ENCODE assay signal across 16 cellular contexts in the genomic region with DNA sequence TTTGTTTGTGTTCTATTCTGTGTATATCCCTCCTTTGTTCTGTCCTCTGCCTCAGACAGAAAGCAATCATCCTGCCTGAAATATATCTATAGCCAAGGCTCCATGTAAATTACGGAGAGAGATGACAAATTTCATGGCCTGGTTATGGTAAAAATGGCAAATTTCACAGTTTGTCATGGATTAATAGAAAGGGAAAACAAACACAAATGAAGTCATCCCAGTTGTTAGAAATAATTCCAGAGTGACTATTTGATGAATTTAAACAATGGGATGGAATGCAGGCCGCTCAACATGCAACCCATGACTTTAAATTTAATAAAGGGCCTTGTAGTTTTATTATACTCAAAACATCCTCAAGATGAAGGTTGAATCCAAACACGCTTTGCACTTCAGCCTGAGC.
"Had no signal": no experiment of that assay in that cellular context is flagged by ENCODE, and none has a peak within 500 bp of the region (broad histone marks: within the 10 kb centered on the region; RNA-seq: fewer than 3 reads in every experiment).

No MANE protein-coding gene starts in this region.

- ATAC-seq: activated T-cell treated with anti-CD3 and anti-CD28 coated beads, Interleukin-2, amount 50 U/mL, for 4 hours; stimulated activated naive B cell treated with anti-CD40 and anti-IgM and Interleukin-4, amounts not matched to agents 10 μg/mL and 1 μg/mL and 100 μg/mL, for 72 hours; T-cell had no signal

- H3K4me3 ChIP-seq: heart right ventricle, left lung, spleen, transverse colon had no signal

- H3K27ac ChIP-seq: left lung, spleen, transverse colon, VCaP had no signal

- H3K4me1 Mint-ChIP-seq: memory B cell; stimulated activated naive B cell treated with anti-CD40 and anti-IgM and Interleukin-4, amounts not matched to agents 10 μg/mL and 1 μg/mL and 100 μg/mL, for 72 hours; T-cell had no signal

- H3K27me3 Mint-ChIP-seq: activated CD4-positive, alpha-beta memory T cell treated with anti-CD3 and anti-CD28 coated beads for 36 hours; activated naive CD8-positive, alpha-beta T cell had no signal

- H3K27me3 ChIP-seq: heart right ventricle, left lung, spleen, transverse colon had no signal

- H3K36me3 Mint-ChIP-seq: activated CD4-positive, alpha-beta memory T cell treated with anti-CD3 and anti-CD28 coated beads for 36 hours; activated naive CD8-positive, alpha-beta T cell; memory B cell; stimulated activated naive B cell treated with anti-CD40 and anti-IgM and Interleukin-4, amounts not matched to agents 10 μg/mL and 1 μg/mL and 100 μg/mL, for 72 hours; T-cell had no signal

- H3K4me1 ChIP-seq: heart right ventricle, spleen, transverse colon had no signal

- H3K36me3 ChIP-seq: heart right ventricle, left lung, spleen, transverse colon had no signal

- H3K9me3 ChIP-seq: left lung, transverse colon had no signal

- H3K4me3 Mint-ChIP-seq: activated CD4-positive, alpha-beta memory T cell treated with anti-CD3 and anti-CD28 coated beads for 36 hours; activated naive CD8-positive, alpha-beta T cell; activated T-cell treated with anti-CD3 and anti-CD28 coated beads, Interleukin-2, amount 50 U/mL, for 4 hours; memory B cell; stimulated activated naive B cell treated with anti-CD40 and anti-IgM and Interleukin-4, amounts not matched to agents 10 μg/mL and 1 μg/mL and 100 μg/mL, for 72 hours; T-cell had no signal

- H3K27ac Mint-ChIP-seq: activated CD4-positive, alpha-beta memory T cell treated with anti-CD3 and anti-CD28 coated beads for 36 hours; activated naive CD8-positive, alpha-beta T cell; memory B cell; stimulated activated naive B cell treated with anti-CD40 and anti-IgM and Interleukin-4, amounts not matched to agents 10 μg/mL and 1 μg/mL and 100 μg/mL, for 72 hours; T-cell had no signal

- H3K9me3 Mint-ChIP-seq: activated CD4-positive, alpha-beta memory T cell treated with anti-CD3 and anti-CD28 coated beads for 36 hours; activated T-cell treated with anti-CD3 and anti-CD28 coated beads, Interleukin-2, amount 50 U/mL, for 4 hours had no signal

- DNase-seq: activated CD4-positive, alpha-beta memory T cell treated with anti-CD3 and anti-CD28 coated beads for 36 hours; activated effector memory CD4-positive, alpha-beta T cell treated with anti-CD3 and anti-CD28 coated beads, Interleukin-2, amount 50 U/mL, for 16 hours; activated T-cell treated with anti-CD3 and anti-CD28 coated beads, Interleukin-2, amount 50 U/mL, for 4 hours; aorta; heart right ventricle; left lung; retina; spleen; stimulated activated CD4-positive, alpha-beta T cell treated with anti-CD3 and anti-CD28 coated beads, Interleukin-1b, Interleukin-23, amount 100 ng/mL, for 48 hours; stimulated activated naive B cell treated with anti-CD40 and anti-IgM and Interleukin-4, amounts not matched to agents 10 μg/mL and 1 μg/mL and 100 μg/mL, for 72 hours; T-cell; T1000; transverse colon had no signal
